Comparison of ENCODE assay signal across 8 cellular contexts in genomic region chr10:101513733-101514132, GRCh38.
"Had no signal": no experiment of that assay in that cellular context is flagged by ENCODE, and none has a peak within 500 bp of the region (broad histone marks: within the 10 kb centered on the region; RNA-seq: fewer than 3 reads in every experiment).

No MANE protein-coding gene starts in this region.

- FAIRE-seq: H1, H54, HTR-8/SVneo had no signal

- ATAC-seq: GM23338, HCT116 had no signal

- H3K4me3 ChIP-seq: GM23338, HAP-1 had no signal

- H3K4me3 Mint-ChIP-seq: GM23338, IgD-negative memory B cell had no signal

- H2AFZ ChIP-seq: GM23338 had no signal

- H3K36me3 ChIP-seq: HAP-1 had no signal

- H3K9me3 ChIP-seq: HAP-1 had no signal

- H3K4me1 Mint-ChIP-seq: GM23338, IgD-negative memory B cell had no signal

- H3K27ac Mint-ChIP-seq: GM23338, IgD-negative memory B cell had no signal

- H3K9me3 Mint-ChIP-seq: GM23338 had no signal

- DNase-seq: KG1 had no signal

- H3K4me2 ChIP-seq: GM23338 had no signal

- H3K4me1 ChIP-seq: HAP-1 had no signal

- H3K27me3 Mint-ChIP-seq: IgD-negative memory B cell had no signal
